ENCODE assay signal across 2 cellular contexts in genomic region chr22:35375031-35375430, GRCh38.
TF ChIP-seq lines count a peak whose summit lies in the region.

No MANE protein-coding gene starts in this region.

TF ChIP-seq in H1, 55 proteins besides CTCF, POLR2A, EP300 and RAD21:
- TF ChIP-seq CREB1 (IDR thresholded peaks at IDR 0.05) = no peak

TF ChIP-seq in SK-N-SH, 30 proteins besides CTCF, POLR2A, EP300 and RAD21:
- TF ChIP-seq IRF3 (IDR thresholded peaks at IDR 0.05; ENCODE audit: low read depth, low read length) (no peak), POLR2AphosphoS5 (IDR thresholded peaks at IDR 0.05; ENCODE audit: low read depth, low read length) (no peak), SIN3A (IDR thresholded peaks at IDR 0.05; ENCODE audit: borderline replicate concordance, low read depth, low read length) (no peak), FOSL2 (IDR thresholded peaks at IDR 0.05; ENCODE audit: borderline replicate concordance, low read depth) (no peak), YY1 (IDR thresholded peaks at IDR 0.05; ENCODE audit: low read depth) (no peak)
TF ChIP-seq in SK-N-SH: peak in this region for 0.
